Comparison of ENCODE assay signal across 8 cellular contexts in genomic region chr19:39341720-39342604, GRCh38. TPM values are rescaled to one million over a fixed set of nuclear protein-coding genes. Genes with fewer than 3 reads are reported as not detected.
DNase-seq lines count a peak whose midpoint lies in the region; ATAC-seq, FAIRE-seq and TF ChIP-seq lines count a peak whose summit lies in the region.

A gene with protein sequence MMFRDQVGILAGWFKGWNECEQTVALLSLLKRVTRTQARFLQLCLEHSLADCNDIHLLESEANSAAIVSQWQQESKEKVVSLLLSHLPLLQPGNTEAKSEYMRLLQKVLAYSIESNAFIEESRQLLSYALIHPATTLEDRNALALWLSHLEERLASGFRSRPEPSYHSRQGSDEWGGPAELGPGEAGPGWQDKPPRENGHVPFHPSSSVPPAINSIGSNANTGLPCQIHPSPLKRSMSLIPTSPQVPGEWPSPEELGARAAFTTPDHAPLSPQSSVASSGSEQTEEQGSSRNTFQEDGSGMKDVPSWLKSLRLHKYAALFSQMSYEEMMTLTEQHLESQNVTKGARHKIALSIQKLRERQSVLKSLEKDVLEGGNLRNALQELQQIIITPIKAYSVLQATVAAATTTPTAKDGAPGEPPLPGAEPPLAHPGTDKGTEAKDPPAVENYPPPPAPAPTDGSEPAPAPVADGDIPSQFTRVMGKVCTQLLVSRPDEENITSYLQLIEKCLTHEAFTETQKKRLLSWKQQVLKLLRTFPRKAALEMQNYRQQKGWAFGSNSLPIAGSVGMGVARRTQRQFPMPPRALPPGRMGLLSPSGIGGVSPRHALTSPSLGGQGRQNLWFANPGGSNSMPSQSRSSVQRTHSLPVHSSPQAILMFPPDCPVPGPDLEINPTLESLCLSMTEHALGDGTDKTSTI (plus strand): TSS chr19:39342421. CDS start chr19:39356894, 14,473 bp downstream.

- H3K4me2 ChIP-seq in OCI-LY1 (ENCODE audit: low read length): peak within 1 kb of the TSS; percentile 95
- H3K4me2 ChIP-seq in endothelial cell of umbilical vein (ENCODE audit: insufficient read depth, low read length): peak within 1 kb of the TSS; percentile 82

- peak; percentile 97 for FAIRE-seq in endothelial cell of umbilical vein (lab: Jason Lieb, UNC)

- H3K27ac ChIP-seq in OCI-LY1 (ENCODE audit: low read depth, low read length, poor library complexity, severe bottlenecking) (peak within 1 kb of the TSS; percentile 24), endothelial cell of umbilical vein (ENCODE audit: insufficient read depth, low read depth, low read length) (peak within 1 kb of the TSS; percentile 56)

- no peak within 1 kb of the TSS; the same call in 1 of the 2 replicates for H2AFZ ChIP-seq in OCI-LY1 (ENCODE audit: low read length)
- peak within 1 kb of the TSS; percentile 42 for H2AFZ ChIP-seq in endothelial cell of umbilical vein (ENCODE audit: low read depth, low read length)

- no peaks in the 10 kb centered on the region for H3K9me3 ChIP-seq in OCI-LY1 (ENCODE audit: low read length)
- no peaks in the 10 kb centered on the region for H3K9me3 ChIP-seq in endothelial cell of umbilical vein (replicated peaks; ENCODE audit: control insufficient read depth, insufficient read depth, low read length)

- TF ChIP-seq CTCF in OCI-LY1 (IDR thresholded peaks at IDR 0.05; ENCODE audit: low read length) (peak; percentile 46), endothelial cell of umbilical vein (IDR thresholded peaks at IDR 0.05; ENCODE audit: extremely low read depth in 1 of 2, insufficient read depth in 1 of 2, low read depth in 1 of 2, low read length in 2 of 2) (peak; percentile 53 to 84)

- H3K9me2 ChIP-seq in OCI-LY1 (ENCODE audit: low read depth, low read length): no peaks in the 10 kb centered on the region

- TF ChIP-seq POLR2A in endothelial cell of umbilical vein (IDR thresholded peaks at IDR 0.05; ENCODE audit: low read depth, low read length): peak; percentile 95

- H3K4me1 ChIP-seq in OCI-LY1 (ENCODE audit: insufficient read depth, low read length, severe bottlenecking): peaks cover 34% of the 10 kb centered on the region
- peaks cover 13% of the 10 kb centered on the region for H3K4me1 ChIP-seq in endothelial cell of umbilical vein (ENCODE audit: control insufficient read depth, extremely low read depth, insufficient read depth, low read length)

- H3K9ac ChIP-seq in OCI-LY1 (ENCODE audit: low read length): peak within 1 kb of the TSS; percentile 96
- peak within 1 kb of the TSS; percentile 88 for H3K9ac ChIP-seq in endothelial cell of umbilical vein (replicated peaks; ENCODE audit: extremely low read depth, insufficient read depth, low read length)

- H3K9me1 ChIP-seq in endothelial cell of umbilical vein (replicated peaks; ENCODE audit: control insufficient read depth, extremely low read depth, insufficient read depth, low read length): no peaks in the 10 kb centered on the region

- POLR2A ChIA-PET in endothelial cell of umbilical vein (lab: Charles Lee): interaction anchor here (0.6 to 0.9 kb wide), 2 partner anchors 49 to 967 kb away, joined by 3 to 4 read pairs; partner anchors contain the start of genes MED29, PAF1 and PSMD8

- intact Hi-C loops in endothelial cell of umbilical vein (cut with micrococcal nuclease): loop anchor here (1.0 to 5.0 kb wide), 4 partner anchors 31 to 90 kb away; partner anchors contain the start of genes MED29, PAF1 and PLEKHG2

- TSS peak; percentile 59 for BruUV-seq in endothelial cell of umbilical vein (replicated peaks; lab: Mats Ljungman, UMichigan)

- no peaks in the 10 kb centered on the region for H4K20me1 ChIP-seq in OCI-LY1 (ENCODE audit: insufficient read depth, low read length)
- H4K20me1 ChIP-seq in endothelial cell of umbilical vein (replicated peaks; ENCODE audit: control insufficient read depth, extremely low read depth, insufficient read depth, low read length): peaks cover under 1% of the 10 kb centered on the region

- CTCF ChIA-PET in endothelial cell of umbilical vein (lab: Charles Lee): interaction anchor here (0.8 to 1.7 kb wide), 10 partner anchors 14 to 309 kb away, joined by 3 to 6 read pairs (median 4); partner anchors contain the start of gene RPS16

- no peaks in the 10 kb centered on the region; the same call in 1 of the 2 replicates for H3K36me3 ChIP-seq in OCI-LY1 (ENCODE audit: insufficient read depth, low read length)
- no peaks in the 10 kb centered on the region for H3K36me3 ChIP-seq in endothelial cell of umbilical vein (ENCODE audit: control insufficient read depth in 2 of 2, extremely low read depth in 1 of 2, insufficient read depth in 2 of 2, low read length in 2 of 2)

- dilution Hi-C loops in endothelial cell of umbilical vein (cut with MboI; ENCODE audit: extremely low pct_ligation_motif_present, low sequenced_read_pairs): no loop called here

- H3K27me3 ChIP-seq in OCI-LY1 (ENCODE audit: insufficient read depth, low read length) (no peaks in the 10 kb centered on the region), endothelial cell of umbilical vein (ENCODE audit: control insufficient read depth in 2 of 2, insufficient read depth in 2 of 2, low read length in 2 of 2) (no peaks in the 10 kb centered on the region)

- DNase-seq in DMS 273 treated with DMSO at 0.1 percent for 48 hours (lab: John Stamatoyannopoulos, UW) (peak; percentile 96), HuH-7 (ENCODE audit: low spot score) (peak; percentile 98), endothelial cell of umbilical vein (ENCODE audit: low read depth, low spot score) (peak; percentile 97), middle frontal gyrus (ENCODE audit: extremely low spot score, low spot score) (peak; percentile 94)
- DNase-seq in activated CD8-positive, alpha-beta memory T cell treated with anti-CD3 and anti-CD28 coated beads, Interleukin-2, amount 50 U/mL, for 48 hours: peak; percentile 98
- peak; percentile 98 to 99 for DNase-seq in stimulated activated CD8-positive, alpha-beta memory T cell treated with anti-CD3 and anti-CD28 coated beads, Interleukin-2, amount 100 ng/mL, for 48 hours (ENCODE audit: low read depth in 2 of 2)

- ATAC-seq in GM21515 (IDR thresholded peaks at IDR 0.05; ENCODE audit: unreplicated experiment): peak; percentile 85

- H3K79me2 ChIP-seq in OCI-LY1 (ENCODE audit: insufficient read depth, low read length) (peaks cover 6% of the 10 kb centered on the region; the same call in 1 of the 2 replicates), endothelial cell of umbilical vein (ENCODE audit: control insufficient read depth, insufficient read depth, low read length) (peaks cover 26% of the 10 kb centered on the region)

- H3F3A ChIP-seq in OCI-LY1 (ENCODE audit: insufficient read depth, low read length): 0 out of 2 replicates have a peak, but pooled peaks cover 4% of the 10 kb centered on the region

- H3K4me3 ChIP-seq in OCI-LY1 (ENCODE audit: low read depth, low read length, poor library complexity, severe bottlenecking) (peak within 1 kb of the TSS; percentile 96), endothelial cell of umbilical vein (replicated peaks in 1 of 3; ENCODE audit: insufficient read depth in 1 of 3, low read depth in 1 of 3, low read length in 3 of 3) (peak within 1 kb of the TSS; percentile 65 to 88 (median 73))

TF ChIP-seq in endothelial cell of umbilical vein, 7 proteins besides CTCF, POLR2A, EP300 and RAD21:
- TF ChIP-seq JUN (IDR thresholded peaks at IDR 0.05; ENCODE audit: borderline replicate concordance, insufficient read depth, insufficient read length, low read depth): no peak
- no peak for TF ChIP-seq EZH2 (IDR thresholded peaks at IDR 0.05; ENCODE audit: borderline replicate concordance, low read depth, low read length, severe bottlenecking)
- no peak for TF ChIP-seq MYC (IDR thresholded peaks at IDR 0.05; ENCODE audit: low read depth, low read length)
- peak; percentile 87 for TF ChIP-seq POLR2AphosphoS5 (IDR thresholded peaks at IDR 0.05; ENCODE audit: insufficient read depth, low read depth, low read length)
- no peak for TF ChIP-seq FOS (IDR thresholded peaks at IDR 0.05; ENCODE audit: borderline replicate concordance, insufficient read depth, low read length)
- TF ChIP-seq GATA2 (IDR thresholded peaks at IDR 0.05; ENCODE audit: insufficient read depth, insufficient read length, low read depth, low read length): no peak
- TF ChIP-seq MAX (IDR thresholded peaks at IDR 0.05; ENCODE audit: insufficient read depth, insufficient read length): peak; percentile 31

RNA-seq across cellular contexts. Expression of the gene that starts here (rescaled TPM):
- total RNA-seq in endothelial cell of umbilical vein: 82.1 and 87.7 TPM in 2 replicates
- polyA plus RNA-seq in endothelial cell of umbilical vein: 84.2 and 98.0 TPM in 2 replicates
- polyA plus RNA-seq in endothelial cell of umbilical vein (2011; cell fraction: cytosol; rRNA removed): 53.6 and 62.8 TPM in 2 replicates
- 78.4 and 97.3 TPM in 2 replicates for polyA plus RNA-seq in endothelial cell of umbilical vein (2011; cell fraction: nucleus; rRNA removed)
- 66.5 and 79.2 TPM in 2 replicates for polyA plus RNA-seq in endothelial cell of umbilical vein (2012)
- 50.7 and 57.0 TPM in 2 replicates for polyA minus RNA-seq in endothelial cell of umbilical vein
- polyA minus RNA-seq in endothelial cell of umbilical vein (2011; cell fraction: cytosol; rRNA and poly(A)+ RNA removed): 55.6 TPM
- polyA minus RNA-seq in endothelial cell of umbilical vein (2011; cell fraction: nucleus; rRNA and poly(A)+ RNA removed): 39.8 and 43.1 TPM in 2 replicates

Comparison
In these comparisons a context has a peak if more than half of its experiments do, and no peak if none do; other contexts are left out.
1. Peak in every context shown above with its lines: DNase-seq, ATAC-seq, H3K4me3 ChIP-seq and H3K27ac ChIP-seq.